2 cellular contexts compared by ENCODE assay signal in the genomic region with DNA sequence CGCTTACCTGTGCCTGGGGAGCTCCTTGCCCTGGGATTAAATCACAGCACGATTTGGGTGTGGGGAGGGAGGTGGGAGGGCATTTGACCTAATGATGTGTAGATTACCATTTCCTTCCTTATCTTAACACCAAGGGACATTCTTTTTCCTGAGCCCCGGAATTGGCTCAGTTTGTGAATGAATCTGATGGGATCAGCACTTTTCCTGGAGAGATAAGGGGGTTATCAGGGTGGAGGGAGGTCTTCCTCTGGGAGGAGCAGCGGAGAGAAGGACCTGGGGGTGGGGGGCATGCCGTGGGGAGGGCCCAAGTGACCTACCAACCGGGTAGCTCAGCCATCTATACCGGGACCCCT.
TF ChIP-seq lines count a peak whose summit lies in the region.

No MANE protein-coding gene starts in this region.

TF ChIP-seq in A549, 52 proteins besides CTCF, POLR2A, EP300 and RAD21:
- TF ChIP-seq MAFK (IDR thresholded peaks at IDR 0.05; ENCODE audit: partially characterized antibody), result peak; percentile 85
- TF ChIP-seq FOSL2 (IDR thresholded peaks at IDR 0.05), result no peak
- no peak for TF ChIP-seq FOSL2 (CRISPR knock-in tag; IDR thresholded peaks at IDR 0.05)

TF ChIP-seq in K562, 482 proteins besides CTCF, POLR2A, EP300 and RAD21:
- no peak for TF ChIP-seq KLF16 (IDR thresholded peaks at IDR 0.05)
- peak; percentile 25; the same call in 1 of the 2 replicates for TF ChIP-seq ZNF316 (IDR thresholded peaks at IDR 0.05)
